ENCODE assay signal across 8 cellular contexts in the genomic region with DNA sequence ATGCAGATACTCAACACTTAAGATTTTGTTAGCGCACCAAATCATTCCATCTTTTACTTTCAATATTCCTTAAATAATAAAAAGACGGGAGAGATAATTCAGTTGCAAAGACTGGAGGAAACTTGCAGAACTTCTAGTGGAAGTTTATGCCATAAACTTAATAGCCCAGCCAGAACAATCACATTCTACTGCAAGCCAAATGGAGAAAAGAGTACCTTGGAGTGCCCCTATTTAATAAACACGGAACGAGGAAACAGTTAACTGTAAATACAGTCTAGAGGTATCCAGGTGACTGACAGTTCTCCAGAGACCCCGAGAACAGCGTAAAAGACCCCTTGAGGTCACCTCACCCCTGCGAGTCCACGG. TPM values are rescaled to one million over a fixed set of nuclear protein-coding genes. Genes with fewer than 3 reads are reported as not detected.
DNase-seq lines count a peak whose midpoint lies in the region; ATAC-seq and TF ChIP-seq lines count a peak whose summit lies in the region.

No MANE protein-coding gene starts in this region.

- DNase-seq in choroid plexus epithelial cell (ENCODE audit: low read depth): no peak
- DNase-seq in NCI-H2171 (lab: John Stamatoyannopoulos, UW): no peak
- no peak for DNase-seq in Ammon's horn (ENCODE audit: low spot score)
- DNase-seq in HuH-7 (ENCODE audit: low spot score): no peak

- H3K4me1 ChIP-seq in BLaER1: peaks cover 35% of the 10 kb centered on the region
- no peaks in the 10 kb centered on the region for H3K4me1 ChIP-seq in HUES64 (ENCODE audit: insufficient read depth, low read length)
- H3K4me1 ChIP-seq in muscle layer of colon (ENCODE audit: insufficient read depth, low read length): peaks cover 17% of the 10 kb centered on the region

- peak overlapping the region; percentile 75 for H3K4me2 ChIP-seq in BLaER1

- TF ChIP-seq CTCF in choroid plexus epithelial cell (conservative IDR thresholded peaks at IDR 0.05; ENCODE audit: low read depth, low read length): no peak

- peak; percentile 39 for ATAC-seq in GM19395 (IDR thresholded peaks at IDR 0.05; ENCODE audit: unreplicated experiment)

- H3K9ac ChIP-seq in BLaER1 (peak overlapping the region; percentile 86), HUES64 (ENCODE audit: low read depth, low read length) (peak overlapping the region; percentile 73), muscle layer of colon (ENCODE audit: low read length) (peak overlapping the region; percentile 94)

- WGBS in HUES64: 6% methylated on average over 8 of the region's 8 CpGs

- H3K4me3 ChIP-seq in BLaER1: peak overlapping the region; percentile 80
- H3K4me3 ChIP-seq in HUES64 (ENCODE audit: low read length): peak overlapping the region; percentile 93
- H3K4me3 ChIP-seq in choroid plexus epithelial cell (ENCODE audit: low read depth, low read length): peak overlapping the region; percentile 80
- peak overlapping the region; percentile 57 to 99 for H3K4me3 ChIP-seq in muscle layer of colon (ENCODE audit: low read depth in 1 of 2, low read length in 2 of 2)

- no peaks in the 10 kb centered on the region for H3K27me3 ChIP-seq in BLaER1
- no peaks in the 10 kb centered on the region for H3K27me3 ChIP-seq in HUES64 (ENCODE audit: insufficient read depth, low read length)
- no peaks in the 10 kb centered on the region for H3K27me3 ChIP-seq in muscle layer of colon (ENCODE audit: control insufficient read depth in 1 of 2, insufficient read depth in 2 of 2, low read length in 2 of 2)

- H3K36me3 ChIP-seq in BLaER1: peaks cover 4% of the 10 kb centered on the region; the same call in 1 of the 2 replicates
- peaks cover 11% of the 10 kb centered on the region; the same call in 1 of the 2 replicates for H3K36me3 ChIP-seq in HUES64 (ENCODE audit: insufficient read depth, low read length)
- H3K36me3 ChIP-seq in muscle layer of colon (ENCODE audit: insufficient read depth, low read length): no peaks in the 10 kb centered on the region

- H4K20me1 ChIP-seq in BLaER1: no peaks in the 10 kb centered on the region; the same call in 1 of the 2 replicates

- H3K27ac ChIP-seq in BLaER1 (peak overlapping the region; percentile 89), HUES64 (ENCODE audit: low read depth, low read length) (peak overlapping the region; percentile 8), muscle layer of colon (ENCODE audit: low read depth, low read length) (peak overlapping the region; percentile 86)

- H3K9me3 ChIP-seq in BLaER1 (no peaks in the 10 kb centered on the region), HUES64 (ENCODE audit: insufficient read depth, low read depth, low read length) (no peaks in the 10 kb centered on the region), muscle layer of colon (ENCODE audit: low read length) (no peaks in the 10 kb centered on the region)

RNA-seq across cellular contexts. Expression of a gene that starts 0.6 kb away (rescaled TPM):
- polyA plus RNA-seq in HUES64 (2013, experiment 1 of 2): 8.4 TPM
- 9.3 TPM for polyA plus RNA-seq in HUES64 (2013, experiment 2 of 2)

Comparison
In these comparisons a context has a peak if more than half of its experiments do, and no peak if none do; other contexts are left out.
1. H3K27ac ChIP-seq: peak in every context shown above with its lines; median percentile 89 in BLaER1; 86 in muscle layer of colon; 8 in HUES64.